In the genomic region with DNA sequence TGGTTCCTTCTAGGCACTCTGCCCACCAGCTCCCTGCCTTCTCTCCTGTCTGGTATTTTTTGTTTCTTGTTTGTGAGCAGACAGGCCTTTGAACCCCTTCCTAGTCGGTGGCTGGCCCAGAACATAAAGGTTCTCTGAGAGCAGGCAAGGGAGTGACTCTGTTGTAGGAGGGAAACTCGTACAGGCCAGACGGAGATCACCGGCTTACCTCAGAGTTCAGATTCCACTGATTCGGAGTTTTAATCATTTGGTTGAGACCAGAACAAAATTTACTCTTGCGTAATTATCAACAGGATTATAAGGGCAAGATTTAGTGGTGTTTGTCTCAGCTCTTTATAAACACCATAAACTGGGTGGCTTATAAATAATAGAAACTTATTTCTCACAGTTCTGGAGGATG, we compare ENCODE assay signal across 24 cellular contexts.
"Had no signal": no experiment of that assay in that cellular context is flagged by ENCODE, and none has a peak within 500 bp of the region (broad histone marks: within the 10 kb centered on the region; RNA-seq: fewer than 3 reads in every experiment).

No MANE protein-coding gene starts in this region.

- H3K27me3 Mint-ChIP-seq: activated CD8-positive, alpha-beta T cell treated with anti-CD3 and anti-CD28 coated beads for 36 hours; activated naive CD4-positive, alpha-beta T cell treated with anti-CD3 and anti-CD28 coated beads, Interleukin-2, amount 50 U/mL, for 24 hours; IgD-negative memory B cell had no signal

- H3K4me1 ChIP-seq: ascending aorta, body of pancreas, SJSA1 had no signal

- H3K9me3 ChIP-seq: ascending aorta, body of pancreas, MG63, SJSA1 had no signal

- H3K9me3 Mint-ChIP-seq: activated CD8-positive, alpha-beta T cell treated with anti-CD3 and anti-CD28 coated beads for 36 hours; activated naive CD4-positive, alpha-beta T cell treated with anti-CD3 and anti-CD28 coated beads, Interleukin-2, amount 50 U/mL, for 24 hours; IgD-negative memory B cell had no signal

- H3K4me2 ChIP-seq: KMS-11 had no signal

- H3K9ac ChIP-seq: KMS-11 had no signal

- H3K36me3 ChIP-seq: ascending aorta, MG63, SJSA1 had no signal

- H3K4me3 ChIP-seq: ascending aorta, body of pancreas, MG63, SJSA1 had no signal

- H3K27me3 ChIP-seq: ascending aorta, body of pancreas, MG63, SJSA1 had no signal

- H3K27ac ChIP-seq: ascending aorta, body of pancreas, KMS-11, SJSA1 had no signal

- H3K4me3 Mint-ChIP-seq: activated CD8-positive, alpha-beta T cell treated with anti-CD3 and anti-CD28 coated beads for 36 hours; activated naive CD4-positive, alpha-beta T cell treated with anti-CD3 and anti-CD28 coated beads, Interleukin-2, amount 50 U/mL, for 24 hours; IgD-negative memory B cell had no signal

- ATAC-seq: activated CD4-positive, CD25-positive, alpha-beta regulatory T cell treated with anti-CD3 and anti-CD28 coated beads, Interleukin-2, amount 50 U/mL, for 24 hours; activated CD8-positive, alpha-beta T cell treated with anti-CD3 and anti-CD28 coated beads for 36 hours; body of pancreas; PC-3; SK-N-SH treated with all-trans-retinoic acid at 6 μM for 48 hours had no signal

- H3K27ac Mint-ChIP-seq: activated CD8-positive, alpha-beta T cell treated with anti-CD3 and anti-CD28 coated beads for 36 hours; activated naive CD4-positive, alpha-beta T cell treated with anti-CD3 and anti-CD28 coated beads, Interleukin-2, amount 50 U/mL, for 24 hours had no signal

- DNase-seq: activated CD4-positive, alpha-beta T cell treated with anti-CD3 and anti-CD28 coated beads for 4 hours; activated CD8-positive, alpha-beta memory T cell treated with anti-CD3 and anti-CD28 coated beads, Interleukin-2, amount 50 U/mL, for 48 hours; activated CD8-positive, alpha-beta T cell treated with anti-CD3 and anti-CD28 coated beads for 36 hours; activated T-cell treated with anti-CD3 and anti-CD28 coated beads, Interleukin-2, amount 50 U/mL, for 1 hour; amniotic stem cell; body of pancreas; MV-4-11; NCI-H1105; NCI-H1436 treated with DMSO at 0.1 percent for 48 hours; NCI-H187; NCI-H2081; NCI-H510A treated with DMSO at 0.1 percent for 48 hours; NCI-H69; PC-3; SHP77; SW 1271 had no signal
